In genomic region chr10:65701168-65701776, GRCh38 we compare ENCODE assay signal across 1 cellular context.
TF ChIP-seq lines count a peak whose summit lies in the region.

No MANE protein-coding gene starts in this region.

TF ChIP-seq in GM12878, 131 proteins besides CTCF, POLR2A, EP300 and RAD21 (continued from another document):
- TF ChIP-seq PBX3 (IDR thresholded peaks at IDR 0.05; ENCODE audit: insufficient replicate concordance, low read depth, low read length), result no peak
- no peak for TF ChIP-seq REST (IDR thresholded peaks at IDR 0.05; ENCODE audit: low read depth, low read length)
- TF ChIP-seq CBX5 (IDR thresholded peaks at IDR 0.05; ENCODE audit: low read depth), result no peak
- TF ChIP-seq SKIL (IDR thresholded peaks at IDR 0.05; ENCODE audit: low read depth, poor library complexity, severe bottlenecking), result peak; percentile 92
- TF ChIP-seq CHD2 (IDR thresholded peaks at IDR 0.05; ENCODE audit: borderline replicate concordance, low read depth, low read length), result no peak
- TF ChIP-seq TARDBP (IDR thresholded peaks at IDR 0.05; ENCODE audit: borderline replicate concordance), result no peak
- peak; percentile 38; the same call in 1 of the 2 replicates for TF ChIP-seq MTA2 (IDR thresholded peaks at IDR 0.05; ENCODE audit: low read depth)
- TF ChIP-seq SUPT20H (IDR thresholded peaks at IDR 0.05; ENCODE audit: borderline replicate concordance, control insufficient read depth, low read depth, low read length), result no peak
- TF ChIP-seq BCL11A (IDR thresholded peaks at IDR 0.05; ENCODE audit: low read depth, low read length), result no peak
- no peak for TF ChIP-seq PAX8 (IDR thresholded peaks at IDR 0.05)
- TF ChIP-seq E2F8 (IDR thresholded peaks at IDR 0.05; ENCODE audit: low read depth, partially characterized antibody), result no peak
- no peak for TF ChIP-seq PML (IDR thresholded peaks at IDR 0.05; ENCODE audit: low read length)
- TF ChIP-seq CREM (IDR thresholded peaks at IDR 0.05; ENCODE audit: low read depth), result no peak
- TF ChIP-seq NR2F1 (conservative IDR thresholded peaks at IDR 0.05), result no peak
- TF ChIP-seq MAX (IDR thresholded peaks at IDR 0.05; ENCODE audit: low read depth, low read length), result no peak
- no peak for TF ChIP-seq SMAD5 (IDR thresholded peaks at IDR 0.05; ENCODE audit: low read depth)
- TF ChIP-seq LARP7 (IDR thresholded peaks at IDR 0.05), result no peak
- TF ChIP-seq USF1 (IDR thresholded peaks at IDR 0.05; ENCODE audit: borderline replicate concordance, extremely low read length, insufficient read depth, low read depth, low read length), result no peak
- TF ChIP-seq ZNF217 (IDR thresholded peaks at IDR 0.05), result no peak
- TF ChIP-seq ZNF384 (IDR thresholded peaks at IDR 0.05; ENCODE audit: borderline replicate concordance, low read depth, low read length), result 0 out of 2 replicates have a peak, but pooled peaks have one; percentile 15
- TF ChIP-seq KLF5 (IDR thresholded peaks at IDR 0.05; ENCODE audit: partially characterized antibody), result no peak
- TF ChIP-seq E2F4 (IDR thresholded peaks at IDR 0.05; ENCODE audit: low read depth, low read length), result no peak
- TF ChIP-seq CUX1 (IDR thresholded peaks at IDR 0.05; ENCODE audit: insufficient replicate concordance, low read depth, low read length), result no peak
- TF ChIP-seq RB1 (IDR thresholded peaks at IDR 0.05; ENCODE audit: borderline replicate concordance), result no peak
- no peak for TF ChIP-seq BCLAF1 (IDR thresholded peaks at IDR 0.05)
- no peak for TF ChIP-seq NR2C1 (IDR thresholded peaks at IDR 0.05)
- TF ChIP-seq IRF4 (IDR thresholded peaks at IDR 0.05; ENCODE audit: low read depth, low read length), result no peak
- TF ChIP-seq NFXL1 (IDR thresholded peaks at IDR 0.05; ENCODE audit: borderline replicate concordance), result no peak
- no peak for TF ChIP-seq SIN3A (IDR thresholded peaks at IDR 0.05; ENCODE audit: low read depth, low read length)
- no peak for TF ChIP-seq RUNX3 (IDR thresholded peaks at IDR 0.05; ENCODE audit: low read length)
- no peak for TF ChIP-seq POLR2AphosphoS5 (IDR thresholded peaks at IDR 0.05; ENCODE audit: low read length)
- TF ChIP-seq FOS (IDR thresholded peaks at IDR 0.05; ENCODE audit: borderline replicate concordance, extremely low read depth, insufficient read length), result no peak
- no peak for TF ChIP-seq USF2 (IDR thresholded peaks at IDR 0.05; ENCODE audit: borderline replicate concordance, low read depth, low read length)
TF ChIP-seq in GM12878: peak in this region for 8.
